ENCODE assay signal across 10 cellular contexts in genomic region chr19:51572415-51572814, GRCh38. TPM values are rescaled to one million over a fixed set of nuclear protein-coding genes. Genes with fewer than 3 reads are reported as not detected.
DNase-seq lines count a peak whose midpoint lies in the region; ATAC-seq and TF ChIP-seq lines count a peak whose summit lies in the region.
"Had no signal": no experiment of that assay in that cellular context is flagged by ENCODE, and none has a peak within 500 bp of the region (broad histone marks: within the 10 kb centered on the region; RNA-seq: fewer than 3 reads in every experiment).

No MANE protein-coding gene starts in this region.

- H3K4me3 Mint-ChIP-seq in activated naive CD8-positive, alpha-beta T cell treated with anti-CD3 and anti-CD28 coated beads, Interleukin-2, amount 10 ng/mL, durations not matched to agents 7 days and 5 days = peak overlapping the region; percentile 98

- H3K9me3 Mint-ChIP-seq in activated naive CD8-positive, alpha-beta T cell treated with anti-CD3 and anti-CD28 coated beads, Interleukin-2, amount 10 ng/mL, durations not matched to agents 7 days and 5 days = peaks cover 1% of the 10 kb centered on the region

- POLR2A ChIA-PET in activated naive CD8-positive, alpha-beta T cell treated with anti-CD3 and anti-CD28 coated beads, Interleukin-2, amount 10 ng/mL, durations not matched to agents 7 days and 5 days (lab: Charles Lee) = interaction anchor here (1.6 kb wide), 1 partner anchor 22 kb away, joined by 3 read pairs; no protein-coding TSS in a partner anchor

- no peak for TF ChIP-seq CTCF in HFF-Myc (IDR thresholded peaks at IDR 0.05; ENCODE audit: low read depth, low read length, missing control alignments)

- peaks cover 19% of the 10 kb centered on the region for H3K4me1 Mint-ChIP-seq in activated naive CD8-positive, alpha-beta T cell treated with anti-CD3 and anti-CD28 coated beads, Interleukin-2, amount 10 ng/mL, durations not matched to agents 7 days and 5 days

- ATAC-seq in activated naive CD8-positive, alpha-beta T cell treated with anti-CD3 and anti-CD28 coated beads, Interleukin-2, amount 10 ng/mL, durations not matched to agents 7 days and 5 days (ENCODE audit: low read depth) = no peak
- ATAC-seq: left lobe of liver had no signal

- H3K4me3 ChIP-seq in HFF-Myc (replicated peaks; ENCODE audit: low read depth, low read length) = peak overlapping the region; percentile 67

- H3K27ac Mint-ChIP-seq in activated naive CD8-positive, alpha-beta T cell treated with anti-CD3 and anti-CD28 coated beads, Interleukin-2, amount 10 ng/mL, durations not matched to agents 7 days and 5 days = no peak overlapping the region

- peaks cover 21% of the 10 kb centered on the region for H3K27me3 Mint-ChIP-seq in activated naive CD8-positive, alpha-beta T cell treated with anti-CD3 and anti-CD28 coated beads, Interleukin-2, amount 10 ng/mL, durations not matched to agents 7 days and 5 days

- DNase-seq in AML-193 (lab: John Stamatoyannopoulos, UW) (peak; percentile 64 to 65), HFF-Myc (ENCODE audit: extremely low read depth, low read depth) (no peak), lung microvascular endothelial cell (ENCODE audit: low read depth in 2 of 2) (peak; percentile 49 to 65), NCI-H82 treated with DMSO at 0.1 percent for 48 hours (lab: John Stamatoyannopoulos, UW; ENCODE audit: unreplicated experiment) (no peak), putamen (ENCODE audit: low spot score) (no peak), NCI-H1105 treated with DMSO at 0.1 percent for 48 hours (lab: John Stamatoyannopoulos, UW) (no peak)
- no peak for DNase-seq in activated naive CD8-positive, alpha-beta T cell treated with anti-CD3 and anti-CD28 coated beads, Interleukin-2, amount 10 ng/mL, durations not matched to agents 7 days and 5 days
- DNase-seq in activated CD4-positive, CD25-positive, alpha-beta regulatory T cell treated with anti-CD3 and anti-CD28 coated beads, Interleukin-2, amount 50 U/mL, for 72 hours = no peak

- peaks cover 25% of the 10 kb centered on the region for H3K36me3 Mint-ChIP-seq in activated naive CD8-positive, alpha-beta T cell treated with anti-CD3 and anti-CD28 coated beads, Interleukin-2, amount 10 ng/mL, durations not matched to agents 7 days and 5 days

RNA-seq across cellular contexts. Expression of gene ZNF175, which starts 1.3 kb away (rescaled TPM):
- total RNA-seq in activated naive CD8-positive, alpha-beta T cell treated with anti-CD3 and anti-CD28 coated beads, Interleukin-2, amount 10 ng/mL, durations not matched to agents 7 days and 5 days = 10 to 100 TPM in 1 of 2 experiments, 1 to 10 TPM in 1; 9.5 to 15.6 TPM
- total RNA-seq in lung microvascular endothelial cell = 2.4 and 3.4 TPM in 2 replicates

RNA-seq across cellular contexts. Expression of gene SIGLEC6, which starts 40.9 kb away (rescaled TPM):
- not detected for total RNA-seq in activated naive CD8-positive, alpha-beta T cell treated with anti-CD3 and anti-CD28 coated beads, Interleukin-2, amount 10 ng/mL, durations not matched to agents 7 days and 5 days
- total RNA-seq in lung microvascular endothelial cell = not detected in 2 replicates
- total RNA-seq: temporal lobe had no signal

RNA-seq across cellular contexts. Expression of gene SIGLEC5, which starts 57.8 kb away (rescaled TPM):
- not detected for total RNA-seq in activated naive CD8-positive, alpha-beta T cell treated with anti-CD3 and anti-CD28 coated beads, Interleukin-2, amount 10 ng/mL, durations not matched to agents 7 days and 5 days
- total RNA-seq in lung microvascular endothelial cell = not detected in 2 replicates
- total RNA-seq: left lobe of liver had no signal

Comparison
In these comparisons a context has a peak if more than half of its experiments do, and no peak if none do; other contexts are left out.
1. DNase-seq: peak in AML-193 (2 of 2) and lung microvascular endothelial cell (2 of 2); none in HFF-Myc (single experiment), activated naive CD8-positive, alpha-beta T cell treated with anti-CD3 and anti-CD28 coated beads, Interleukin-2, amount 10 ng/mL, durations not matched to agents 7 days and 5 days (single experiment), NCI-H82 treated with DMSO at 0.1 percent for 48 hours (single experiment), putamen (single experiment), NCI-H1105 treated with DMSO at 0.1 percent for 48 hours (single experiment) and activated CD4-positive, CD25-positive, alpha-beta regulatory T cell treated with anti-CD3 and anti-CD28 coated beads, Interleukin-2, amount 50 U/mL, for 72 hours (single experiment).